ENCODE assay signal across 16 cellular contexts in genomic region chr6:82397962-82398692, GRCh38. TPM values are rescaled to one million over a fixed set of nuclear protein-coding genes. Genes with fewer than 3 reads are reported as not detected.
DNase-seq lines count a peak whose midpoint lies in the region; ATAC-seq, FAIRE-seq and TF ChIP-seq lines count a peak whose summit lies in the region.
"Had no signal": no experiment of that assay in that cellular context is flagged by ENCODE, and none has a peak within 500 bp of the region (broad histone marks: within the 10 kb centered on the region; RNA-seq: fewer than 3 reads in every experiment).

No MANE protein-coding gene starts in this region.

- no peak for TF ChIP-seq CTCF in keratinocyte (optimal IDR thresholded peaks at IDR 0.05 in 1 of 3, IDR thresholded peaks at IDR 0.05 in 1 of 3, conservative IDR thresholded peaks at IDR 0.05 in 1 of 3; ENCODE audit: extremely low read depth in 1 of 3, insufficient read depth in 2 of 3, low read length in 3 of 3)

- no peaks in the 10 kb centered on the region for H4K20me1 ChIP-seq in keratinocyte (ENCODE audit: control insufficient read depth, extremely low read depth, insufficient read depth, low read length)
- H4K20me1 ChIP-seq: BLaER1 had no signal

- H3K4me1 ChIP-seq in keratinocyte (ENCODE audit: control insufficient read depth, extremely low read depth, insufficient read depth, low read length) = peaks cover 36% of the 10 kb centered on the region
- H3K4me1 ChIP-seq: BLaER1 had no signal

- DNase-seq in Daoy (ENCODE audit: low read depth) (peak; percentile 49), NCI-H226 (peak; percentile 82), T47D (ENCODE audit: low read depth in 1 of 2, low spot score in 1 of 2) (peak; percentile 10 to 51), keratinocyte (ENCODE audit: low read depth, low spot score) (no peak), GF-D8 (lab: John Stamatoyannopoulos, UW) (no peak)
- no peak for DNase-seq in activated CD8-positive, alpha-beta memory T cell treated with anti-CD3 and anti-CD28 coated beads, Interleukin-2, amount 50 U/mL, for 48 hours
- DNase-seq: activated CD4-positive, alpha-beta T cell treated with anti-CD3 and anti-CD28 coated beads for 36 hours; activated naive CD8-positive, alpha-beta T cell treated with anti-CD3 and anti-CD28 coated beads, Interleukin-2, amount 50 U/mL, for 24 hours; activated T-cell treated with anti-CD3 and anti-CD28 coated beads, Interleukin-2, amount 50 U/mL, for 1 hour; NCI-H1092; stimulated activated CD4-positive, alpha-beta T cell treated with anti-CD3 and anti-CD28 coated beads, Interleukin-4, amount 100 ng/mL, for 1 hour; T-helper 1 cell had no signal

- H2AFZ ChIP-seq in keratinocyte (ENCODE audit: control insufficient read depth, low read length) = no peak overlapping the region

- dilution Hi-C loops in keratinocyte (cut with MboI; ENCODE audit: extremely low pct_ligation_motif_present, low sequenced_read_pairs) = no loop called here

- ATAC-seq in GM19397 (IDR thresholded peaks at IDR 0.05; ENCODE audit: unreplicated experiment) (no peak), HG03159 (IDR thresholded peaks at IDR 0.05; ENCODE audit: unreplicated experiment) (no peak)
- ATAC-seq: activated CD4-positive, alpha-beta T cell treated with anti-CD3 and anti-CD28 coated beads for 36 hours; activated naive CD8-positive, alpha-beta T cell treated with anti-CD3 and anti-CD28 coated beads, Interleukin-2, amount 50 U/mL, for 24 hours; stimulated activated memory B cell treated with anti-CD40 and anti-IgM and Interleukin-4, amounts not matched to agents 10 μg/mL and 1 μg/mL and 100 μg/mL, for 72 hours had no signal

- H3K4me3 ChIP-seq in keratinocyte (ENCODE audit: control insufficient read depth in 2 of 3, extremely low read depth in 1 of 3, insufficient read depth in 2 of 3, low read depth in 1 of 3, low read length in 3 of 3) = peak overlapping the region in 1 of 3 experiments; percentile 49
- H3K4me3 ChIP-seq: BLaER1 had no signal

- H3K9me3 ChIP-seq in keratinocyte (ENCODE audit: control insufficient read depth, low read depth, low read length) = no peaks in the 10 kb centered on the region
- H3K9me3 ChIP-seq: BLaER1 had no signal

- peak overlapping the region; percentile 97 for H3K27ac ChIP-seq in keratinocyte (ENCODE audit: control insufficient read depth, insufficient read depth, low read length)
- H3K27ac ChIP-seq: BLaER1 had no signal

- H3K36me3 ChIP-seq in keratinocyte (ENCODE audit: control insufficient read depth in 2 of 2, extremely low read depth in 1 of 2, insufficient read depth in 2 of 2, low read length in 2 of 2) = no peaks in the 10 kb centered on the region
- H3K36me3 ChIP-seq: BLaER1 had no signal

- no peaks in the 10 kb centered on the region for H3K27me3 ChIP-seq in keratinocyte (ENCODE audit: control insufficient read depth, extremely low read depth, insufficient read depth, low read length)
- H3K27me3 ChIP-seq: BLaER1 had no signal

- H3K79me2 ChIP-seq in keratinocyte (ENCODE audit: control insufficient read depth, insufficient read depth, low read length) = no peaks in the 10 kb centered on the region

- peak; percentile 81 for FAIRE-seq in keratinocyte (lab: Jason Lieb, UNC)

- peak overlapping the region; percentile 80 for H3K4me2 ChIP-seq in keratinocyte (ENCODE audit: control insufficient read depth, extremely low read depth, insufficient read depth, low read depth, low read length)
- H3K4me2 ChIP-seq: BLaER1 had no signal

- no peaks in the 10 kb centered on the region for H3K9me1 ChIP-seq in keratinocyte (ENCODE audit: control insufficient read depth, extremely low read depth, insufficient read depth, low read length)

- peak overlapping the region; percentile 64 for H3K9ac ChIP-seq in keratinocyte (ENCODE audit: control insufficient read depth, extremely low read depth, insufficient read depth, low read length)
- H3K9ac ChIP-seq: BLaER1 had no signal

- in situ Hi-C loops in T47D (cut with HindIII; ENCODE audit: low pct_unique_long_range_greater_than_20kb, low sequenced_read_pairs) = no loop called here

RNA-seq across cellular contexts. Expression of gene TPBG, which starts 34.5 kb away (rescaled TPM):
- total RNA-seq in Daoy (2014; rRNA removed; shearing (Covaris generic)) = 24.7 and 33.2 TPM in 2 replicates
- polyA plus RNA-seq in keratinocyte = 55.7 to 81.8 TPM (median 69.1 TPM) in 3 replicates
- polyA plus RNA-seq in keratinocyte (2011; ENCODE audit: low read depth) = 35.9 TPM
- 25.4 and 40.6 TPM in 2 replicates for polyA plus RNA-seq in keratinocyte (2011; cell fraction: cytosol; rRNA removed)
- 274 and 296 TPM in 2 replicates for polyA plus RNA-seq in keratinocyte (2011; cell fraction: nucleus; rRNA removed)
- polyA plus RNA-seq in keratinocyte (2012; ENCODE audit: low replicate concordance) = 47.0 and 102 TPM in 2 replicates
- 20.0 to 45.0 TPM (median 36.4 TPM) in 3 replicates for polyA minus RNA-seq in keratinocyte
- polyA minus RNA-seq in keratinocyte (2011; cell fraction: cytosol; rRNA and poly(A)+ RNA removed) = 42.8 TPM
- 129 and 153 TPM in 2 replicates for polyA minus RNA-seq in keratinocyte (2011; cell fraction: nucleus; rRNA and poly(A)+ RNA removed)

Comparison
In these comparisons a context has a peak if more than half of its experiments do, and no peak if none do; other contexts are left out.
1. DNase-seq: peak in Daoy (single experiment), NCI-H226 (single experiment) and T47D (2 of 2); none in keratinocyte (single experiment), activated CD8-positive, alpha-beta memory T cell treated with anti-CD3 and anti-CD28 coated beads, Interleukin-2, amount 50 U/mL, for 48 hours (single experiment) and GF-D8 (single experiment).